In genomic region chr10:101287922-101288638, GRCh38 we compare ENCODE assay signal across 11 cellular contexts. TPM values are rescaled to one million over a fixed set of nuclear protein-coding genes. Genes with fewer than 3 reads are reported as not detected.
DNase-seq lines count a peak whose midpoint lies in the region; ATAC-seq, FAIRE-seq and TF ChIP-seq lines count a peak whose summit lies in the region.
"Had no signal": no experiment of that assay in that cellular context is flagged by ENCODE, and none has a peak within 500 bp of the region (broad histone marks: within the 10 kb centered on the region; RNA-seq: fewer than 3 reads in every experiment).

No MANE protein-coding gene starts in this region.

- H3K27ac ChIP-seq in K562 (ENCODE audit: extremely low read depth, low read depth, low read length) (no peak overlapping the region), mesenchymal stem cell (ENCODE audit: low read length, poor library complexity, severe bottlenecking) (no peak overlapping the region)
- no peak overlapping the region for H3K27ac ChIP-seq in effector memory CD4-positive, alpha-beta T cell (ENCODE audit: insufficient read depth, low read length, poor library complexity, severe bottlenecking)
- H3K27ac ChIP-seq: coronary artery had no signal

- H3K9me3 ChIP-seq in K562 (replicated peaks; ENCODE audit: control insufficient read depth, insufficient read depth, low read depth, low read length) (no peaks in the 10 kb centered on the region), mesenchymal stem cell (ENCODE audit: control insufficient read depth, low read length) (no peaks in the 10 kb centered on the region)
- no peaks in the 10 kb centered on the region for H3K9me3 ChIP-seq in effector memory CD4-positive, alpha-beta T cell (ENCODE audit: control insufficient read depth, low read length)

- H2BK120ac ChIP-seq in mesenchymal stem cell (ENCODE audit: low read depth, low read length) = no peak overlapping the region

- H3K36me3 ChIP-seq in K562 (ENCODE audit: control insufficient read depth, insufficient read depth, low read length) = no peaks in the 10 kb centered on the region
- H3K36me3 ChIP-seq in mesenchymal stem cell (ENCODE audit: control insufficient read depth in 1 of 2, insufficient read depth in 2 of 2, low read depth in 1 of 2, low read length in 2 of 2) = no peaks in the 10 kb centered on the region
- no peaks in the 10 kb centered on the region for H3K36me3 ChIP-seq in effector memory CD4-positive, alpha-beta T cell (ENCODE audit: control insufficient read depth, insufficient read depth, low read length)

- H3K4me1 ChIP-seq in K562 (replicated peaks in 1 of 2; ENCODE audit: control insufficient read depth in 2 of 2, insufficient read depth in 2 of 2, low read length in 2 of 2) (peaks cover 0 to 26% of the 10 kb centered on the region in 2 experiments; a peak in 3 of 5 replicates), mesenchymal stem cell (ENCODE audit: control insufficient read depth, insufficient read depth, low read depth, low read length) (peaks cover 27% of the 10 kb centered on the region)
- peaks cover 23% of the 10 kb centered on the region for H3K4me1 ChIP-seq in effector memory CD4-positive, alpha-beta T cell (ENCODE audit: control insufficient read depth, insufficient read depth, low read length, poor library complexity, severe bottlenecking)

- H3K27me3 ChIP-seq in K562 (ENCODE audit: control insufficient read depth in 2 of 2, insufficient read depth in 2 of 2, low read length in 2 of 2) (peaks cover 5 to 49% of the 10 kb centered on the region in 2 experiments), mesenchymal stem cell (ENCODE audit: control insufficient read depth in 1 of 2, insufficient read depth in 1 of 2, low read length in 2 of 2) (peaks cover 88 to 89% of the 10 kb centered on the region in 2 experiments)
- H3K27me3 ChIP-seq in effector memory CD4-positive, alpha-beta T cell (replicated peaks; ENCODE audit: control insufficient read depth, insufficient read depth, low read length, poor library complexity, severe bottlenecking) = peaks cover 76% of the 10 kb centered on the region

- POLR2A ChIA-PET in K562 (lab: Yijun Ruan, JAX) = interaction anchor here (0.7 kb wide), 1 partner anchor 16 kb away, joined by 4 read pairs; no protein-coding TSS in a partner anchor

- intact Hi-C loops in K562 (cut with micrococcal nuclease) = loop anchor here (5.0 kb wide), 1 partner anchor 126 kb away; no protein-coding TSS in a partner anchor

- no peak for TF ChIP-seq POLR2A in K562 (conservative IDR thresholded peaks at IDR 0.05)

- H3K14ac ChIP-seq in mesenchymal stem cell (ENCODE audit: low read length in 2 of 2) = no peak overlapping the region

- CTCF ChIA-PET in K562 (lab: Yijun Ruan, JAX; ENCODE audit: low intra/inter-chr PET ratio) = interaction anchor here (1.1 kb wide), 1 partner anchor 155 kb away, joined by 3 read pairs; no protein-coding TSS in a partner anchor

- FAIRE-seq in K562 (lab: Jason Lieb, UNC) = no peak

- TF ChIP-seq EP300 in K562 (IDR thresholded peaks at IDR 0.05; ENCODE audit: low read length) = no peak

- H3K79me1 ChIP-seq in mesenchymal stem cell (replicated peaks; ENCODE audit: low read length, poor library complexity, severe bottlenecking) = no peaks in the 10 kb centered on the region

- no peak overlapping the region for H4K91ac ChIP-seq in mesenchymal stem cell (ENCODE audit: low read length)

- no peak overlapping the region for H3K18ac ChIP-seq in mesenchymal stem cell (ENCODE audit: low read depth in 1 of 2, low read length in 2 of 2)

- no peaks in the 10 kb centered on the region for H3K79me2 ChIP-seq in K562 (ENCODE audit: control insufficient read depth, insufficient read depth, low read length)

- H3K4me3 ChIP-seq in K562 (no peak overlapping the region), mesenchymal stem cell (ENCODE audit: insufficient read depth in 1 of 2, low read depth in 1 of 2, low read length in 2 of 2) (no peak overlapping the region)
- H3K4me3 ChIP-seq in effector memory CD4-positive, alpha-beta T cell (ENCODE audit: insufficient read depth, low read depth, low read length, poor library complexity, severe bottlenecking) = no peak overlapping the region
- H3K4me3 ChIP-seq: coronary artery had no signal

- in situ Hi-C loops in K562 (cut with MboI) = no loop called here

- H3K4ac ChIP-seq in mesenchymal stem cell (ENCODE audit: low read depth in 1 of 2, low read length in 2 of 2) = no peak overlapping the region

- H3K23ac ChIP-seq in mesenchymal stem cell (ENCODE audit: low read length in 2 of 2) = no peak overlapping the region

- H2AFZ ChIP-seq in K562 (ENCODE audit: low read depth, low read length) (no peak overlapping the region), mesenchymal stem cell (ENCODE audit: low read depth, low read length) (no peak overlapping the region)

- H3K4me2 ChIP-seq in K562 (ENCODE audit: insufficient read depth, low read length) = no peak overlapping the region
- H3K4me2 ChIP-seq in mesenchymal stem cell (ENCODE audit: low read length, poor library complexity, severe bottlenecking) = no peak overlapping the region

- H2BK5ac ChIP-seq in mesenchymal stem cell (ENCODE audit: low read depth, low read length, poor library complexity, severe bottlenecking) = no peak overlapping the region

- H2BK15ac ChIP-seq in mesenchymal stem cell (ENCODE audit: low read depth, poor library complexity, severe bottlenecking) = no peak overlapping the region

- ATAC-seq in K562 (peak; percentile 80), HG02623 (IDR thresholded peaks at IDR 0.05; ENCODE audit: unreplicated experiment) (no peak), HG03095 (IDR thresholded peaks at IDR 0.05; ENCODE audit: unreplicated experiment) (no peak)
- ATAC-seq: naive thymus-derived CD8-positive, alpha-beta T cell had no signal

- H4K20me1 ChIP-seq in K562 (replicated peaks; ENCODE audit: control insufficient read depth, insufficient read depth, low read length) = no peaks in the 10 kb centered on the region

- H3K9me1 ChIP-seq in K562 (ENCODE audit: control insufficient read depth, insufficient read depth, low read length) = no peaks in the 10 kb centered on the region

- no peak overlapping the region for H4K8ac ChIP-seq in mesenchymal stem cell (ENCODE audit: low read length)

- no TSS peak for BruUV-seq in K562 (replicated peaks; lab: Mats Ljungman, UMichigan)

- 14% methylated on average over 4 of the region's 7 CpGs for WGBS in K562 (ENCODE audit: insufficient coverage, low coverage, missing lambda C conversion rate)
- WGBS in mesenchymal stem cell = 17% methylated on average over 7 of the region's 7 CpGs

- H3K9ac ChIP-seq in K562 (ENCODE audit: insufficient read depth in 1 of 2, low read depth in 2 of 2, low read length in 2 of 2) (no peak overlapping the region), mesenchymal stem cell (ENCODE audit: low read length) (no peak overlapping the region)

- H2AK5ac ChIP-seq in mesenchymal stem cell (ENCODE audit: low read length, severe bottlenecking) = no peak overlapping the region

- TF ChIP-seq CTCF in K562 (IDR thresholded peaks at IDR 0.05 in 2 of 3, conservative IDR thresholded peaks at IDR 0.05 in 1 of 3; ENCODE audit: insufficient read depth in 2 of 3, low read depth in 1 of 3, low read length in 3 of 3) = peak; percentile 48 to 60 (median 53); a peak in 5 of 6 replicates

- DNase-seq in ELF-1 (ENCODE audit: low read depth, low spot score) = peak; percentile 80
- DNase-seq in M059J (ENCODE audit: low read depth) = peak; percentile 31
- DNase-seq in K562 (ENCODE audit: extremely low read depth in 1 of 4, low spot score in 3 of 4) = peak; percentile 50 to 68 (median 58)
- peak; percentile 43 for DNase-seq in mesenchymal stem cell
- DNase-seq in activated T-cell treated with anti-CD3 and anti-CD28 coated beads, Interleukin-2, amount 50 U/mL, for 48 hours = no peak
- no peak for DNase-seq in effector memory CD4-positive, alpha-beta T cell
- DNase-seq: activated CD4-positive, alpha-beta T cell treated with anti-CD3 and anti-CD28 coated beads, Interleukin-2, amount 10 ng/mL, durations not matched to agents 7 days and 5 days; naive thymus-derived CD8-positive, alpha-beta T cell had no signal

- peak in 1 of 2 experiments; percentile 28; a peak in 2 of 4 replicates for TF ChIP-seq RAD21 in K562 (CRISPR knock-in tag; conservative IDR thresholded peaks at IDR 0.05 in 1 of 2, IDR thresholded peaks at IDR 0.05 in 1 of 2)

- H2BK12ac ChIP-seq in mesenchymal stem cell (ENCODE audit: low read length in 2 of 2) = no peak overlapping the region

TF ChIP-seq in K562, 482 proteins besides CTCF, POLR2A, EP300 and RAD21 (continues in another document):
- TF ChIP-seq CEBPB (tag; IDR thresholded peaks at IDR 0.05) (no peak), NCOR1 (IDR thresholded peaks at IDR 0.05) (no peak), ZNF586 (CRISPR knock-in tag; conservative IDR thresholded peaks at IDR 0.05) (no peak), MYC (IDR thresholded peaks at IDR 0.05; ENCODE audit: low read depth, low read length) (no peak), MYC (CRISPR knock-in tag; IDR thresholded peaks at IDR 0.05; ENCODE audit: borderline replicate concordance, low read depth) (no peak), HMG20B (CRISPR knock-in tag; IDR thresholded peaks at IDR 0.05) (no peak)

RNA-seq across cellular contexts. Expression of gene LBX1, which starts 58.8 kb away (rescaled TPM):
- not detected in 2 replicates for total RNA-seq in M059J (2014; rRNA removed; shearing (Covaris generic))
- total RNA-seq in K562 (2011; cell fraction: chromatin; rRNA removed; ENCODE audit: low replicate concordance) = not detected in 2 replicates
- not detected in 2 replicates for total RNA-seq in K562 (2011; cell fraction: nucleolus; rRNA removed)
- not detected in 2 replicates for total RNA-seq in K562 (2011; cell fraction: nucleoplasm; rRNA removed)
- total RNA-seq in K562 (2014; rRNA removed) (not detected in 2 replicates), K562 (2014; rRNA removed; fragmentation: Illumina TruSeq; extraction: Trizol) (not detected in 2 replicates), K562 (2015; rRNA removed; fragmentation: Illumina TruSeq; extraction: Trizol) (not detected in 2 replicates), K562 (2021) (not detected in 2 replicates)
- polyA plus RNA-seq in K562 (2011; rRNA removed) (not detected in 2 replicates), K562 (2014; fragmentation: Illumina TruSeq; extraction: Trizol) (not detected in 2 replicates), K562 (2014; fragmentation: Nextera tagmentation; extraction: Ambion mirVana) (not detected), K562 (2014; rRNA removed) (not detected in 2 replicates)
- polyA plus RNA-seq in K562 (2011; cell fraction: cytosol; rRNA removed) = not detected in 2 replicates
- polyA plus RNA-seq in K562 (2011; cell fraction: nucleus; rRNA removed) = not detected in 2 replicates
- not detected in 2 replicates for polyA plus RNA-seq in K562 (2012)
- polyA minus RNA-seq in K562 (2011; rRNA and poly(A)+ RNA removed) = not detected in 2 replicates
- not detected in 2 replicates for polyA minus RNA-seq in K562 (2011; cell fraction: cytosol; rRNA and poly(A)+ RNA removed)
- not detected in 2 replicates for polyA minus RNA-seq in K562 (2011; cell fraction: nucleus; rRNA and poly(A)+ RNA removed)
- polyA plus RNA-seq in mesenchymal stem cell (2013, experiment 1 of 2) = not detected
- not detected for polyA plus RNA-seq in mesenchymal stem cell (2013, experiment 2 of 2)
- total RNA-seq: activated CD4-positive, alpha-beta T cell treated with anti-CD3 and anti-CD28 coated beads, Interleukin-2, amount 10 ng/mL, durations not matched to agents 7 days and 5 days; naive thymus-derived CD8-positive, alpha-beta T cell had no signal
- polyA plus RNA-seq: naive thymus-derived CD8-positive, alpha-beta T cell had no signal

Comparison
In these comparisons a context has a peak if more than half of its experiments do, and no peak if none do; other contexts are left out.
1. DNase-seq: peak in ELF-1 (single experiment), M059J (single experiment), K562 (4 of 4) and mesenchymal stem cell (single experiment); none in activated T-cell treated with anti-CD3 and anti-CD28 coated beads, Interleukin-2, amount 50 U/mL, for 48 hours (0 of 2) and effector memory CD4-positive, alpha-beta T cell (0 of 3).